12 cellular contexts compared by ENCODE assay signal in the genomic region with DNA sequence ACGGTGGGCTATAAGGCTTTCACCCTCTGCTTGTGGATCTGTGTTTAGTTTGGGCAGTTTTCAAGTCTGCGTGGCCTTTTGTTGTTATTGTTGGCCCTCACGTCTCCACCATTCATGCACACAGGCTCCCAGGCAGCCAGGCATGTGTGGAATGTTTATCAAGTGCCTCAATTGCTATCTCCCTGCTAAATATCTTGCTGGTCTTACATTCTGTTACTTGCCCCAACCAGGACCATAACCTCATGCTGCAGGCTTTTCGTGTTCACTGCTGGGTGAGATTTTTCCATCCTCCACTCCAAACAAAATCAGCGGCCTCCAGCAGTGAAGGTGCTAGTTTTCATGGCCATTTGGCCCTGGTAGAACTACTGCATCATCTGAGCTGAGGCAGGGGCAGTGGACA.
DNase-seq lines count a peak whose midpoint lies in the region; ATAC-seq and TF ChIP-seq lines count a peak whose summit lies in the region.
"Had no signal": no experiment of that assay in that cellular context is flagged by ENCODE, and none has a peak within 500 bp of the region (broad histone marks: within the 10 kb centered on the region; RNA-seq: fewer than 3 reads in every experiment).

No MANE protein-coding gene starts in this region.

- H3K27ac Mint-ChIP-seq in neural progenitor cell, result peak overlapping the region; percentile 65
- H3K27ac Mint-ChIP-seq: dendritic cell treated with granulocyte-macrophage colony-stimulating factor and Interleukin-4, amounts not matched to agents 40 ng/mL and 50 ng/mL, for 4 days had no signal

- H3K4me1 ChIP-seq in neural progenitor cell, result peaks cover 15% of the 10 kb centered on the region

- no peaks in the 10 kb centered on the region for H3K27me3 ChIP-seq in neural progenitor cell
- H3K27me3 ChIP-seq: tibial nerve had no signal

- H2AFZ ChIP-seq in neural progenitor cell (replicated peaks), result peak overlapping the region; percentile 77

- no peak for TF ChIP-seq CTCF in astrocyte of the cerebellum (IDR thresholded peaks at IDR 0.05; ENCODE audit: low read depth, low read length, missing control alignments)
- no peak for TF ChIP-seq CTCF in neural progenitor cell (IDR thresholded peaks at IDR 0.05)

- H3K4me3 ChIP-seq in astrocyte of the cerebellum (ENCODE audit: low read depth, low read length) (no peak overlapping the region), neural progenitor cell (no peak overlapping the region)
- H3K4me3 ChIP-seq: tibial nerve had no signal

- H3K4me1 Mint-ChIP-seq in neural progenitor cell, result peaks cover 14% of the 10 kb centered on the region

- H3K27me3 Mint-ChIP-seq in neural progenitor cell (ENCODE audit: insufficient read depth, low read depth), result no peaks in the 10 kb centered on the region

- H3K9me3 Mint-ChIP-seq in neural progenitor cell, result peaks cover 16% of the 10 kb centered on the region
- H3K9me3 Mint-ChIP-seq: dendritic cell treated with granulocyte-macrophage colony-stimulating factor and Interleukin-4, amounts not matched to agents 40 ng/mL and 50 ng/mL, for 4 days had no signal

- H3K9ac ChIP-seq in neural progenitor cell, result no peak overlapping the region

- no peaks in the 10 kb centered on the region for H3K36me3 ChIP-seq in neural progenitor cell
- H3K36me3 ChIP-seq: tibial nerve had no signal

- no peaks in the 10 kb centered on the region for H3K79me2 ChIP-seq in neural progenitor cell (ENCODE audit: low read depth)

- no peak overlapping the region for H3K4me3 Mint-ChIP-seq in neural progenitor cell
- H3K4me3 Mint-ChIP-seq: dendritic cell treated with granulocyte-macrophage colony-stimulating factor and Interleukin-4, amounts not matched to agents 40 ng/mL and 50 ng/mL, for 4 days had no signal

- ATAC-seq in left ventricle myocardium superior, result peak; percentile 94
- no peak for ATAC-seq in HG03095 (IDR thresholded peaks at IDR 0.05; ENCODE audit: unreplicated experiment)

- H3K36me3 Mint-ChIP-seq in neural progenitor cell, result peaks cover 2% of the 10 kb centered on the region

- peak overlapping the region; percentile 23 for H3K4me2 ChIP-seq in neural progenitor cell

- peak; percentile 84 for DNase-seq in ELF-1 (ENCODE audit: low read depth, low spot score)
- peak; percentile 93 for DNase-seq in astrocyte of the cerebellum (ENCODE audit: low read depth)
- peak; percentile 68 for DNase-seq in left ventricle myocardium superior
- DNase-seq in neural progenitor cell (ENCODE audit: low spot score), result peak; percentile 83
- no peak for DNase-seq in NOMO-1 treated with dmso at 0.1 percent for 144 hours (lab: John Stamatoyannopoulos, UW; ENCODE audit: unreplicated experiment)
- no peak for DNase-seq in hepatic stellate cell (ENCODE audit: low spot score)
- no peak for DNase-seq in stimulated activated naive CD4-positive, alpha-beta T cell (lab: John Stamatoyannopoulos, UW)
- DNase-seq: activated naive CD4-positive, alpha-beta T cell treated with Interleukin-2 at 50 U/mL for 16 hours; NCI-H1436 had no signal

- H3K9me3 ChIP-seq in neural progenitor cell (ENCODE audit: low read depth), result no peaks in the 10 kb centered on the region

- H4K20me1 ChIP-seq in neural progenitor cell (ENCODE audit: low read depth), result no peaks in the 10 kb centered on the region

- intact Hi-C loops in left ventricle myocardium superior (cut with micrococcal nuclease), result no loop called here

- H3K27ac ChIP-seq in neural progenitor cell, result peak overlapping the region; percentile 79
- H3K27ac ChIP-seq: tibial nerve had no signal

- no peaks in the 10 kb centered on the region for H3F3A ChIP-seq in neural progenitor cell (ENCODE audit: low read depth)

- in situ Hi-C loops in astrocyte of the cerebellum (cut with HindIII; ENCODE audit: low sequenced_read_pairs), result no loop called here

Comparison
In these comparisons a context has a peak if more than half of its experiments do, and no peak if none do; other contexts are left out.
1. DNase-seq: peak in ELF-1 (single experiment), astrocyte of the cerebellum (single experiment), left ventricle myocardium superior (single experiment) and neural progenitor cell (single experiment); none in NOMO-1 treated with dmso at 0.1 percent for 144 hours (single experiment), hepatic stellate cell (single experiment) and stimulated activated naive CD4-positive, alpha-beta T cell (0 of 6).